ENCODE assay signal across 9 cellular contexts in genomic region chr2:128513416-128514283, GRCh38.
DNase-seq lines count a peak whose midpoint lies in the region; ATAC-seq lines count a peak whose summit lies in the region.
"Had no signal": no experiment of that assay in that cellular context is flagged by ENCODE, and none has a peak within 500 bp of the region (broad histone marks: within the 10 kb centered on the region; RNA-seq: fewer than 3 reads in every experiment).

No MANE protein-coding gene starts in this region.

- peak; percentile 73 for ATAC-seq in GM21515 (IDR thresholded peaks at IDR 0.05; ENCODE audit: unreplicated experiment)
- peak; percentile 33 to 75 for ATAC-seq in left cardiac atrium

- peak in 8 of 14 donors; percentile 6 to 43 (median 20) for DNase-seq in C1 segment of cervical spinal cord (lab: John Stamatoyannopoulos, UW)
- peak; percentile 30 for DNase-seq in KBM-7
- DNase-seq in left cardiac atrium: no peak
- DNase-seq in NCI-H526 (lab: John Stamatoyannopoulos, UW): no peak
- DNase-seq in activated naive CD4-positive, alpha-beta T cell treated with anti-CD3 and anti-CD28 coated beads, Interleukin-2, amount 50 U/mL, for 16 hours: no peak
- no peak for DNase-seq in T-helper 9 cell
- DNase-seq in activated CD4-positive, alpha-beta T cell treated with anti-CD3 and anti-CD28 coated beads, Interleukin-2, amount 50 U/mL, for 48 hours: no peak
- DNase-seq: mammary epithelial cell had no signal

- intact Hi-C loops in left cardiac atrium (cut with DNase I): no loop called here

- in situ Hi-C loops in KBM-7 (cut with MboI; ENCODE audit: low pct_unique_long_range_greater_than_20kb, low sequenced_read_pairs): no loop called here

Comparison
In these comparisons a context has a peak if more than half of its experiments do, and no peak if none do; other contexts are left out.
1. DNase-seq: peak in C1 segment of cervical spinal cord (8 of 14) and KBM-7 (single experiment); none in left cardiac atrium (single experiment), NCI-H526 (0 of 2), activated naive CD4-positive, alpha-beta T cell treated with anti-CD3 and anti-CD28 coated beads, Interleukin-2, amount 50 U/mL, for 16 hours (single experiment), T-helper 9 cell (single experiment) and activated CD4-positive, alpha-beta T cell treated with anti-CD3 and anti-CD28 coated beads, Interleukin-2, amount 50 U/mL, for 48 hours (0 of 2).